Comparison of ENCODE assay signal across 8 cellular contexts in the genomic region with DNA sequence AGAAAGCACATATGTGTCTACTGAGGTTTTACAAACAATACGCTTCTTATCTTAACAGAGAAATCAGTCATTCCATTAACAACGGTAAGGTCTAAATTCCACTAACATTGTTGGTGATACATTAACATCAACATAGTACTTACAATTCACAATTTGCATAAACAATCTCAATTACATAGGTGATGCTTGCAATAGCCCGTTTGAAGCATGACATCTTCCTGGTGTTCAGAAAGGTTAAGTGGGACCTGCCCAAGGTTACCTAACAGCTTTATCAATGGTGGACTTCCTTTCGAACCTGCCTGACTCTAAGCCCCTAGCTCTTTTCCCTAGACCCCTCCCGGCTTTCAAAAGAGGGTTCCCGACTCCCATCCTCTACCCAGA. TPM values are rescaled to one million over a fixed set of nuclear protein-coding genes. Genes with fewer than 3 reads are reported as not detected.
DNase-seq lines count a peak whose midpoint lies in the region; ATAC-seq and TF ChIP-seq lines count a peak whose summit lies in the region.

No MANE protein-coding gene starts in this region.

- peaks cover 3% of the 10 kb centered on the region for H3K36me3 Mint-ChIP-seq in effector memory CD8-positive, alpha-beta T cell (ENCODE audit: insufficient read depth)
- peaks cover 2% of the 10 kb centered on the region for H3K36me3 Mint-ChIP-seq in neural progenitor cell

- H3K4me1 ChIP-seq in neural progenitor cell = peaks cover 6% of the 10 kb centered on the region

- H3K27me3 Mint-ChIP-seq in effector memory CD8-positive, alpha-beta T cell = no peaks in the 10 kb centered on the region
- peaks cover 4% of the 10 kb centered on the region for H3K27me3 Mint-ChIP-seq in neural progenitor cell (ENCODE audit: insufficient read depth, low read depth)

- no peaks in the 10 kb centered on the region for H4K20me1 ChIP-seq in neural progenitor cell (ENCODE audit: low read depth)

- H3F3A ChIP-seq in neural progenitor cell (ENCODE audit: low read depth) = peaks cover 19% of the 10 kb centered on the region

- no peaks in the 10 kb centered on the region for H3K9me3 Mint-ChIP-seq in effector memory CD8-positive, alpha-beta T cell
- no peaks in the 10 kb centered on the region for H3K9me3 Mint-ChIP-seq in neural progenitor cell

- no peak for TF ChIP-seq CTCF in neural progenitor cell (IDR thresholded peaks at IDR 0.05)

- peaks cover 15 to 16% of the 10 kb centered on the region in 2 donors for H3K4me1 Mint-ChIP-seq in effector memory CD8-positive, alpha-beta T cell (ENCODE audit: low read depth in 2 of 2)
- H3K4me1 Mint-ChIP-seq in neural progenitor cell = peaks cover 9% of the 10 kb centered on the region

- peak overlapping the region; percentile 96 for H3K27ac Mint-ChIP-seq in effector memory CD8-positive, alpha-beta T cell
- peak overlapping the region; percentile 92 for H3K27ac Mint-ChIP-seq in neural progenitor cell

- peak overlapping the region; percentile 77 for H3K9ac ChIP-seq in neural progenitor cell

- H3K27me3 ChIP-seq in neural progenitor cell = no peaks in the 10 kb centered on the region

- no peaks in the 10 kb centered on the region for H3K36me3 ChIP-seq in neural progenitor cell

- peaks cover 57% of the 10 kb centered on the region for H3K79me2 ChIP-seq in neural progenitor cell (ENCODE audit: low read depth)

- ATAC-seq in GM21423 (IDR thresholded peaks at IDR 0.05; ENCODE audit: unreplicated experiment) (peak; percentile 7), GM19023 (IDR thresholded peaks at IDR 0.05; ENCODE audit: unreplicated experiment) (no peak), GM18520 (IDR thresholded peaks at IDR 0.05; ENCODE audit: unreplicated experiment) (no peak), HG02678 (IDR thresholded peaks at IDR 0.05; ENCODE audit: unreplicated experiment) (no peak)
- ATAC-seq in effector memory CD8-positive, alpha-beta T cell (replicated peaks) = peak; percentile 18

- DNase-seq in NCI-H748 treated with DMSO at 0.1 percent for 48 hours (lab: John Stamatoyannopoulos, UW) (peak; percentile 38), neural progenitor cell (ENCODE audit: low spot score) (no peak), NCI-H446 treated with DMSO at 0.1 percent for 48 hours (lab: John Stamatoyannopoulos, UW) (no peak)
- DNase-seq in effector memory CD8-positive, alpha-beta T cell = no peak

- H3K9me3 ChIP-seq in neural progenitor cell (ENCODE audit: low read depth) = no peaks in the 10 kb centered on the region

- peak overlapping the region; percentile 99 to 100 for H3K4me3 Mint-ChIP-seq in effector memory CD8-positive, alpha-beta T cell
- peak overlapping the region; percentile 94 for H3K4me3 Mint-ChIP-seq in neural progenitor cell

- peak overlapping the region; percentile 86 for H3K4me2 ChIP-seq in neural progenitor cell

- no peak overlapping the region for H3K27ac ChIP-seq in neural progenitor cell

- H3K4me3 ChIP-seq in neural progenitor cell = peak overlapping the region; percentile 90

- H2AFZ ChIP-seq in neural progenitor cell (replicated peaks) = peak overlapping the region; percentile 92

RNA-seq across cellular contexts. Expression of a gene that starts 0.7 kb away (rescaled TPM):
- 7.1 and 17.7 TPM in 2 replicates for total RNA-seq in neural progenitor cell (ENCODE audit: low replicate concordance)

RNA-seq across cellular contexts. Expression of a gene that starts 12.9 kb away (rescaled TPM):
- 25.8 and 44.8 TPM in 2 replicates for total RNA-seq in neural progenitor cell (ENCODE audit: low replicate concordance)

RNA-seq across cellular contexts. Expression of a gene that starts 55.6 kb away (rescaled TPM):
- 84.0 and 131 TPM in 2 replicates for total RNA-seq in neural progenitor cell (ENCODE audit: low replicate concordance)

Comparison
In these comparisons a context has a peak if more than half of its experiments do, and no peak if none do; other contexts are left out.
1. ATAC-seq: peak in GM21423 (single experiment) and effector memory CD8-positive, alpha-beta T cell (single experiment); none in GM19023 (single experiment), GM18520 (single experiment) and HG02678 (single experiment).